In the genomic region with DNA sequence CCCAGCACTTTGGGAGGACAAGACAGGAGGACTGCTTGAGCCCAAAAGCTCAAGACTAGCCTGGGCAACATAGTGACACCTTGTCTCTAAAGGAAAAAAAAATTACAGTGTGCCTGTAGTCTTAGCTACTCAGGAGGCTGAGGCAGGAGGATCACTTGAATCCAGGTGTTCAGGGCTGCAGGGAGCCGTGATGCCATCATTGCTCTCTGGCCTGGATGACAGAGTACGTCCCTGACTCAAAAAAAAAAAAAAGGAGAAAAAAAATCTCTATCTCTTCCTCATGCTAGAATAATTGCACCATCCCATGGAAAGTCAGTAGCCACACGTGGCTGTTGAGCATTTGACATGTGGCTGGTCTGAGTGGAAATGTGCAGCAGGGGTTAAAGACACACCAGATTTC, we compare ENCODE assay signal across 29 cellular contexts.
"Had no signal": no experiment of that assay in that cellular context is flagged by ENCODE, and none has a peak within 500 bp of the region (broad histone marks: within the 10 kb centered on the region; RNA-seq: fewer than 3 reads in every experiment).

No MANE protein-coding gene starts in this region.

- H3K4me3 ChIP-seq: heart left ventricle, left lung, lung, ovary, prostate gland, smooth muscle cell, suprapubic skin, tibial nerve had no signal

- H3K9me3 Mint-ChIP-seq: activated CD4-positive, alpha-beta memory T cell treated with anti-CD3 and anti-CD28 coated beads for 36 hours; activated T-cell treated with anti-CD3 and anti-CD28 coated beads, Interleukin-2, amount 50 U/mL, for 24 hours; immature natural killer cell; stimulated activated naive B cell treated with anti-CD40 and anti-IgM and Interleukin-4, amounts not matched to agents 10 μg/mL and 1 μg/mL and 100 μg/mL, for 72 hours had no signal

- H3K27ac ChIP-seq: left lung, ovary, prostate gland, suprapubic skin, tibial nerve, WERI-Rb-1 had no signal

- H3K36me3 Mint-ChIP-seq: stimulated activated naive B cell treated with anti-CD40 and anti-IgM and Interleukin-4, amounts not matched to agents 10 μg/mL and 1 μg/mL and 100 μg/mL, for 72 hours had no signal

- FAIRE-seq: astrocyte, urothelium cell line had no signal

- H3K27me3 Mint-ChIP-seq: activated CD4-positive, alpha-beta memory T cell treated with anti-CD3 and anti-CD28 coated beads for 36 hours; T-helper 17 cell had no signal

- H3K27me3 ChIP-seq: ovary, suprapubic skin, tibial nerve had no signal

- ATAC-seq: activated CD4-positive, CD25-positive, alpha-beta regulatory T cell treated with anti-CD3 and anti-CD28 coated beads, Interleukin-2, amount 50 U/mL, for 24 hours; esophagus mucosa; heart left ventricle; left lung; stimulated activated naive B cell treated with anti-CD40 and anti-IgM and Interleukin-4, amounts not matched to agents 10 μg/mL and 1 μg/mL and 100 μg/mL, for 72 hours; T-helper 17 cell had no signal

- H3K4me2 ChIP-seq: smooth muscle cell had no signal

- DNase-seq: activated CD4-positive, alpha-beta memory T cell treated with anti-CD3 and anti-CD28 coated beads for 36 hours; activated CD4-positive, alpha-beta T cell treated with anti-CD3 and anti-CD28 coated beads for 48 hours; activated CD8-positive, alpha-beta memory T cell treated with anti-CD3 and anti-CD28 coated beads, Interleukin-2, amount 50 U/mL, for 4 hours; activated gamma-delta T cell; activated naive CD4-positive, alpha-beta T cell treated with anti-CD3 and anti-CD28 coated beads, Interleukin-2, amount 50 U/mL, for 16 hours; activated T-cell treated with anti-CD3 and anti-CD28 coated beads, Interleukin-2, amount 50 U/mL, for 24 hours; amniotic stem cell; central memory CD4-positive, alpha-beta T cell; foreskin fibroblast; heart left ventricle; hypothalamus; immature natural killer cell; left lung; nephron progenitor cell; ovary; stimulated activated CD4-positive, alpha-beta T cell treated with anti-CD3 and anti-CD28 coated beads, Interleukin-1b, Interleukin-23, amount 100 ng/mL, for 48 hours; stimulated activated naive B cell treated with anti-CD40 and anti-IgM and Interleukin-4, amounts not matched to agents 10 μg/mL and 1 μg/mL and 100 μg/mL, for 72 hours; T-helper 17 cell; T1000; WERI-Rb-1 had no signal

- H3K36me3 ChIP-seq: left lung, ovary, prostate gland, WERI-Rb-1 had no signal

- H3K9me3 ChIP-seq: heart left ventricle, left lung, ovary, prostate gland, suprapubic skin, tibial nerve had no signal

- H3K27ac Mint-ChIP-seq: activated CD4-positive, alpha-beta memory T cell treated with anti-CD3 and anti-CD28 coated beads for 36 hours; activated T-cell treated with anti-CD3 and anti-CD28 coated beads, Interleukin-2, amount 50 U/mL, for 24 hours; stimulated activated naive B cell treated with anti-CD40 and anti-IgM and Interleukin-4, amounts not matched to agents 10 μg/mL and 1 μg/mL and 100 μg/mL, for 72 hours; T-helper 17 cell had no signal

- H3K4me3 Mint-ChIP-seq: activated CD4-positive, alpha-beta memory T cell treated with anti-CD3 and anti-CD28 coated beads for 36 hours; activated T-cell treated with anti-CD3 and anti-CD28 coated beads, Interleukin-2, amount 50 U/mL, for 24 hours; immature natural killer cell; nephron progenitor cell; stimulated activated naive B cell treated with anti-CD40 and anti-IgM and Interleukin-4, amounts not matched to agents 10 μg/mL and 1 μg/mL and 100 μg/mL, for 72 hours; T-helper 17 cell had no signal
